ENCODE assay signal across 9 cellular contexts in genomic region chr10:7184660-7185366, GRCh38.
DNase-seq lines count a peak whose midpoint lies in the region; ATAC-seq and TF ChIP-seq lines count a peak whose summit lies in the region.
"Had no signal": no experiment of that assay in that cellular context is flagged by ENCODE, and none has a peak within 500 bp of the region (broad histone marks: within the 10 kb centered on the region; RNA-seq: fewer than 3 reads in every experiment).

No MANE protein-coding gene starts in this region.

- H3K27me3 ChIP-seq in CD8-positive, alpha-beta T cell (ENCODE audit: insufficient read depth, low read length): no peaks in the 10 kb centered on the region

- no peak overlapping the region for H3K4me3 ChIP-seq in CD8-positive, alpha-beta T cell (ENCODE audit: low read depth, low read length)

- CTCF ChIA-PET in CD8-positive, alpha-beta T cell (lab: Charles Lee): no interaction called here

- POLR2A ChIA-PET in CD8-positive, alpha-beta T cell (lab: Charles Lee): interaction anchor here (0.5 to 0.6 kb wide), 2 partner anchors 289 to 329 kb away, joined by 3 read pairs; no protein-coding TSS in a partner anchor

- peaks cover 63% of the 10 kb centered on the region for H3K36me3 Mint-ChIP-seq in CD8-positive, alpha-beta T cell
- H3K36me3 Mint-ChIP-seq in immature natural killer cell: peaks cover 28 to 49% (median 35%) of the 10 kb centered on the region in 3 donors

- no peaks in the 10 kb centered on the region for H3K36me3 ChIP-seq in CD8-positive, alpha-beta T cell (ENCODE audit: insufficient read depth, low read length)

- H3K4me3 Mint-ChIP-seq in CD8-positive, alpha-beta T cell: peak overlapping the region; percentile 23
- peak overlapping the region in 1 of 5 donors; percentile 19 for H3K4me3 Mint-ChIP-seq in immature natural killer cell

- ATAC-seq in CD8-positive, alpha-beta T cell: peak; percentile 50
- peak; percentile 68 for ATAC-seq in GM19452 (IDR thresholded peaks at IDR 0.05; ENCODE audit: unreplicated experiment)
- ATAC-seq in GM19463 (IDR thresholded peaks at IDR 0.05; ENCODE audit: unreplicated experiment): no peak
- ATAC-seq in HG03280 (IDR thresholded peaks at IDR 0.05; ENCODE audit: unreplicated experiment): no peak
- ATAC-seq in HG03039 (IDR thresholded peaks at IDR 0.05; ENCODE audit: unreplicated experiment): no peak

- DNase-seq in CD8-positive, alpha-beta T cell: peak in 1 of 7 experiments; percentile 25
- DNase-seq in NOMO-1 treated with DMSO at 0.1 percent for 48 hours (lab: John Stamatoyannopoulos, UW; ENCODE audit: unreplicated experiment) (peak; percentile 98), immature natural killer cell (no peak), NCI-H446 treated with DMSO at 0.1 percent for 48 hours (lab: John Stamatoyannopoulos, UW) (no peak)
- DNase-seq: NCI-H345 had no signal

- H3K4me1 Mint-ChIP-seq in CD8-positive, alpha-beta T cell (ENCODE audit: low read depth): peaks cover 25% of the 10 kb centered on the region
- H3K4me1 Mint-ChIP-seq in immature natural killer cell: peaks cover 29 to 50% of the 10 kb centered on the region in 2 donors

- TF ChIP-seq CTCF in CD8-positive, alpha-beta T cell (IDR thresholded peaks at IDR 0.05): no peak

- H3K27ac Mint-ChIP-seq in CD8-positive, alpha-beta T cell: peak overlapping the region; percentile 46
- peak overlapping the region in 4 of 6 donors; percentile 25 to 71 (median 49) for H3K27ac Mint-ChIP-seq in immature natural killer cell

- H3K9me3 Mint-ChIP-seq in CD8-positive, alpha-beta T cell: no peaks in the 10 kb centered on the region
- no peaks in the 10 kb centered on the region for H3K9me3 Mint-ChIP-seq in immature natural killer cell

- H3K27me3 Mint-ChIP-seq in CD8-positive, alpha-beta T cell (ENCODE audit: low read depth): no peaks in the 10 kb centered on the region
- peaks cover 0 to 2% (median 0%) of the 10 kb centered on the region in 3 donors for H3K27me3 Mint-ChIP-seq in immature natural killer cell (ENCODE audit: low read depth in 3 of 3)

- no peak overlapping the region for H3K27ac ChIP-seq in CD8-positive, alpha-beta T cell (ENCODE audit: low read depth, low read length)

- H3K9me3 ChIP-seq in CD8-positive, alpha-beta T cell (ENCODE audit: low read length): no peaks in the 10 kb centered on the region

- H3K4me1 ChIP-seq in CD8-positive, alpha-beta T cell (ENCODE audit: insufficient read depth, low read length): peaks cover 16% of the 10 kb centered on the region

- intact Hi-C loops in CD8-positive, alpha-beta T cell (cut with DNase I, micrococcal nuclease): no loop called here

Comparison
In these comparisons a context has a peak if more than half of its experiments do, and no peak if none do; other contexts are left out.
1. ATAC-seq: peak in CD8-positive, alpha-beta T cell (single experiment) and GM19452 (single experiment); none in GM19463 (single experiment), HG03280 (single experiment) and HG03039 (single experiment).